Comparison of ENCODE assay signal across 18 cellular contexts in genomic region chr5:143760137-143760505, GRCh38.
DNase-seq lines count a peak whose midpoint lies in the region; ATAC-seq lines count a peak whose summit lies in the region.
"Had no signal": no experiment of that assay in that cellular context is flagged by ENCODE, and none has a peak within 500 bp of the region (broad histone marks: within the 10 kb centered on the region; RNA-seq: fewer than 3 reads in every experiment).

No MANE protein-coding gene starts in this region.

- DNase-seq in GM19240 (ENCODE audit: insufficient read length, low spot score), result no peak
- DNase-seq in NOMO-1 (lab: John Stamatoyannopoulos, UW; ENCODE audit: unreplicated experiment in 2 of 2), result no peak
- DNase-seq in NCI-H1048 (lab: John Stamatoyannopoulos, UW), result no peak
- DNase-seq in NK-92 treated with Interleukin-12 subunit alpha and Interleukin-12 subunit beta, amount 100 ng/mL, for 24 hours (lab: John Stamatoyannopoulos, UW), result no peak
- DNase-seq: activated CD4-positive, CD25-positive, alpha-beta regulatory T cell; activated T-cell treated with anti-CD3 and anti-CD28 coated beads for 4 hours; Calu3; GF-D8; left colon; MM.1S; NCI-H1930; NCI-H524; ovary; T-cell had no signal

- ATAC-seq in GM18858 (IDR thresholded peaks at IDR 0.05; ENCODE audit: unreplicated experiment) (peak; percentile 52), GM19452 (IDR thresholded peaks at IDR 0.05; ENCODE audit: unreplicated experiment) (peak; percentile 61), HG02884 (IDR thresholded peaks at IDR 0.05; ENCODE audit: unreplicated experiment) (peak; percentile 54), HG03565 (IDR thresholded peaks at IDR 0.05; ENCODE audit: unreplicated experiment) (peak; percentile 52)
- ATAC-seq: left colon, T-cell had no signal
